13 cellular contexts compared by ENCODE assay signal in genomic region chr9:134661791-134662142, GRCh38. TPM values are rescaled to one million over a fixed set of nuclear protein-coding genes. Genes with fewer than 3 reads are reported as not detected.
A peak's percentile ranks its signal among the peaks of the same experiment; 100 is the strongest.
DNase-seq lines count a peak whose midpoint lies in the region; ATAC-seq and TF ChIP-seq lines count a peak whose summit lies in the region.
"Had no signal": no experiment of that assay in that cellular context is flagged by ENCODE, and none has a peak within 500 bp of the region (broad histone marks: within the 10 kb centered on the region; RNA-seq: fewer than 3 reads in every experiment).

No MANE protein-coding gene starts in this region.

- intact Hi-C loops in Right ventricle myocardium inferior (cut with DNase I), result no loop called here

- H3K4me3 ChIP-seq in RWPE2 (ENCODE audit: severe bottlenecking) (no peak overlapping the region), osteoblast (ENCODE audit: insufficient read depth, low read length) (no peak overlapping the region)

- peaks cover 27% of the 10 kb centered on the region for H3K4me1 ChIP-seq in RWPE2 (ENCODE audit: insufficient read depth, poor library complexity, severe bottlenecking)
- peaks cover 51% of the 10 kb centered on the region for H3K4me1 ChIP-seq in osteoblast (ENCODE audit: insufficient read depth, low read length)

- TF ChIP-seq CTCF in RWPE2 (IDR thresholded peaks at IDR 0.05; ENCODE audit: poor library complexity, severe bottlenecking) (no peak), osteoblast (IDR thresholded peaks at IDR 0.05; ENCODE audit: extremely low read depth, low read depth, low read length) (no peak)

- peaks cover 84% of the 10 kb centered on the region for H4K20me1 ChIP-seq in osteoblast (ENCODE audit: insufficient read depth, low read length)

- no peak overlapping the region for H2AFZ ChIP-seq in osteoblast (ENCODE audit: low read length)

- DNase-seq in A172 (ENCODE audit: low spot score) (peak; percentile 73), RWPE2 (ENCODE audit: low spot score) (peak; percentile 70), Right ventricle myocardium inferior (ENCODE audit: missing footprints) (no peak), osteoblast (ENCODE audit: insufficient read length, low spot score, missing footprints) (peak; percentile 95), GF-D8 (lab: John Stamatoyannopoulos, UW) (no peak), NCI-H345 (lab: John Stamatoyannopoulos, UW) (no peak)
- no peak for DNase-seq in activated CD4-positive, alpha-beta T cell treated with anti-CD3 and anti-CD28 coated beads, Interleukin-2, amount 50 U/mL, for 4 hours
- DNase-seq: ACHN; NCI-H1105; NK-92 treated with Interleukin-12 subunit alpha and Interleukin-12 subunit beta, amount 100 ng/mL, for 24 hours; stimulated activated naive CD4-positive, alpha-beta T cell had no signal

- ATAC-seq in RWPE2 (ENCODE audit: low read depth) (peak; percentile 79), Right ventricle myocardium inferior (peak; percentile 68), GM21717 (IDR thresholded peaks at IDR 0.05; ENCODE audit: unreplicated experiment) (no peak)
- ATAC-seq: HCT116 had no signal

- H3K27me3 ChIP-seq in RWPE2 (ENCODE audit: insufficient read depth, poor library complexity, severe bottlenecking) (no peaks in the 10 kb centered on the region), osteoblast (ENCODE audit: insufficient read depth, low read length) (no peaks in the 10 kb centered on the region)

- peak overlapping the region; percentile 70 for H3K4me2 ChIP-seq in osteoblast (ENCODE audit: insufficient read depth, low read length)

- H3K27ac ChIP-seq in RWPE2 (ENCODE audit: poor library complexity, severe bottlenecking) (peak overlapping the region; percentile 91), osteoblast (ENCODE audit: low read depth, low read length) (peak overlapping the region; percentile 96)

- H3K36me3 ChIP-seq in RWPE2 (ENCODE audit: low read depth) (no peaks in the 10 kb centered on the region), osteoblast (ENCODE audit: insufficient read depth, low read length) (peaks cover 47% of the 10 kb centered on the region)

- H3K79me2 ChIP-seq in osteoblast (ENCODE audit: insufficient read depth, low read length), result peaks cover 89% of the 10 kb centered on the region

- H3K9me3 ChIP-seq in RWPE2 (ENCODE audit: severe bottlenecking) (no peaks in the 10 kb centered on the region), osteoblast (ENCODE audit: low read depth, low read length) (no peaks in the 10 kb centered on the region)

RNA-seq across cellular contexts. Expression of gene COL5A1, which starts 20.2 kb away (rescaled TPM):
- total RNA-seq in A172 (2014; rRNA removed; shearing (Covaris generic)), result 185 and 205 TPM in 2 replicates
- total RNA-seq in Right ventricle myocardium inferior (18.7 TPM), osteoblast (571 and 801 TPM in 2 replicates)

Comparison
In these comparisons a context has a peak if more than half of its experiments do, and no peak if none do; other contexts are left out.
1. DNase-seq: peak in A172 (single experiment), RWPE2 (single experiment) and osteoblast (single experiment); none in Right ventricle myocardium inferior (single experiment), GF-D8 (single experiment), NCI-H345 (single experiment) and activated CD4-positive, alpha-beta T cell treated with anti-CD3 and anti-CD28 coated beads, Interleukin-2, amount 50 U/mL, for 4 hours (0 of 2).